In genomic region chr22:38464992-38465672, GRCh38 we compare ENCODE assay signal across 1 cellular context.
TF ChIP-seq lines count a peak whose summit lies in the region.

No MANE protein-coding gene starts in this region.

TF ChIP-seq in HEK293, 187 proteins besides CTCF, POLR2A, EP300 and RAD21 (continued from another document):
- TF ChIP-seq ATF2 (tag by site-specific recombination; IDR thresholded peaks at IDR 0.05; ENCODE audit: low read depth) = peak; percentile 65
- TF ChIP-seq SCRT1 (tag by site-specific recombination; IDR thresholded peaks at IDR 0.05; ENCODE audit: borderline replicate concordance) = peak; percentile 67; the same call in 1 of the 2 replicates
